16 cellular contexts compared by ENCODE assay signal in the genomic region with DNA sequence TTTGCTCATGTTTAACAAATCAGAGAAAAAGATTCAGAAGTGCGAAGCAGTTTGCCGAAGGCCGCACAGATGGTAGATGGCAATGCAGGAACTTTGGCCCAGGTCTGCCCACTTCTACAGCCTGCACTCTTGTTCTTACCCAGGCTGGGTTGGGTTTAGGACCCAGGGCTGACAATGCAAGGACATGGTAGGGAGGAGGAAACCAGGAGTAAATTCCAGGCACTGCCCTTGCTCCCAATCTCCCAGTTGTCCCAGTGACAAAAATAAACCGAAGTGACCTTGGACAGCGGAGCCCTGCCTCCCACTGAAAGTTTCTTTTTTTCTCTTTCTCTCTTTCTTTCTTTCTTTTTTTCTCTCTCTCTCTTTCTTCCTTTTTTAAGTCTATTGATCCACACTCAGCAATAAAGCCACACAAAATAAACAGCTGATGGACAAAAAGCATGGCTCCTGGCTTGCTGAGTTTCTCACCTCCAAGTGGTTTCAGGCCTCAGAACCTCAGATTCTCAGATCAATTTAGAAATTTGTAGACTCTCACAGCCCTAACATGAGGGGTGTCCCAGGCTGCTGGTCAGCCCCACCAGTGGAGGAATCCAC. TPM values are rescaled to one million over a fixed set of nuclear protein-coding genes. Genes with fewer than 3 reads are reported as not detected.
DNase-seq lines count a peak whose midpoint lies in the region; ATAC-seq and TF ChIP-seq lines count a peak whose summit lies in the region.
"Had no signal": no experiment of that assay in that cellular context is flagged by ENCODE, and none has a peak within 500 bp of the region (broad histone marks: within the 10 kb centered on the region; RNA-seq: fewer than 3 reads in every experiment).

No MANE protein-coding gene starts in this region.

- no peak overlapping the region for H3K23ac ChIP-seq in neuronal stem cell (ENCODE audit: low read depth, low read length, poor library complexity)

- peak overlapping the region; percentile 15 for H2BK5ac ChIP-seq in neuronal stem cell (ENCODE audit: low read length)

- peak overlapping the region; percentile 22 for H2AFZ ChIP-seq in neuronal stem cell (ENCODE audit: low read length)

- H2BK120ac ChIP-seq in neuronal stem cell (ENCODE audit: low read depth, low read length) = no peak overlapping the region

- H3K27ac ChIP-seq in left ventricle myocardium inferior (replicated peaks) (peak overlapping the region; percentile 86), neuronal stem cell (replicated peaks; ENCODE audit: low read length) (no peak overlapping the region)

- no peaks in the 10 kb centered on the region for H3K36me3 ChIP-seq in left ventricle myocardium inferior
- H3K36me3 ChIP-seq in neuronal stem cell (replicated peaks in 1 of 2; ENCODE audit: control insufficient read depth in 2 of 2, insufficient read depth in 2 of 2, low read length in 2 of 2) = no peaks in the 10 kb centered on the region

- no peak overlapping the region for H3K4ac ChIP-seq in neuronal stem cell (ENCODE audit: low read length)

- no peak overlapping the region for H3K14ac ChIP-seq in neuronal stem cell (ENCODE audit: low read length)

- no peaks in the 10 kb centered on the region for H3K9me3 ChIP-seq in left ventricle myocardium inferior (replicated peaks)
- no peaks in the 10 kb centered on the region for H3K9me3 ChIP-seq in neuronal stem cell (replicated peaks in 1 of 2; ENCODE audit: control insufficient read depth in 2 of 2, insufficient read depth in 1 of 2, low read depth in 1 of 2, low read length in 2 of 2)

- no peak overlapping the region for H3K9ac ChIP-seq in neuronal stem cell (ENCODE audit: low read depth, low read length, poor library complexity)

- no peak for TF ChIP-seq CTCF in left ventricle myocardium inferior (IDR thresholded peaks at IDR 0.05; ENCODE audit: borderline replicate concordance)

- H3K18ac ChIP-seq in neuronal stem cell (ENCODE audit: low read length) = no peak overlapping the region

- H3K79me1 ChIP-seq in neuronal stem cell (ENCODE audit: low read depth, low read length) = no peaks in the 10 kb centered on the region

- intact Hi-C loops in Right ventricle myocardium inferior (cut with DNase I) (loop anchor here (5.0 kb wide), 1 partner anchor 453 kb away; no protein-coding TSS in a partner anchor), cardiac septum (cut with DNase I) (loop anchor here (2.0 to 5.0 kb wide), 3 partner anchors 27 to 453 kb away; no protein-coding TSS in a partner anchor), left ventricle myocardium inferior (cut with micrococcal nuclease) (loop anchor here (5.0 kb wide), 1 partner anchor 343 kb away; no protein-coding TSS in a partner anchor)

- H4K8ac ChIP-seq in neuronal stem cell (ENCODE audit: low read depth, low read length) = no peak overlapping the region

- peak; percentile 18 for ATAC-seq in Right ventricle myocardium inferior
- no peak for ATAC-seq in GM21717 (IDR thresholded peaks at IDR 0.05; ENCODE audit: unreplicated experiment)

- H3K4me3 ChIP-seq in left ventricle myocardium inferior (no peak overlapping the region), neuronal stem cell (ENCODE audit: low read length in 2 of 2) (no peak overlapping the region)

- no peak overlapping the region for H3K4me2 ChIP-seq in neuronal stem cell (ENCODE audit: insufficient read depth, low read length, poor library complexity, severe bottlenecking)

- no CpG with 5 or more reads among the region's 5 CpGs for WGBS in neuronal stem cell (ENCODE audit: extremely low coverage in 2 of 2, insufficient read length in 2 of 2, insufficient replicate concordance in 1 of 2), 2 donors

- H3K27me3 ChIP-seq in left ventricle myocardium inferior (ENCODE audit: low read depth) (no peaks in the 10 kb centered on the region), neuronal stem cell (ENCODE audit: control insufficient read depth in 3 of 3, insufficient read depth in 3 of 3, low read depth in 1 of 3, low read length in 3 of 3) (peaks cover 0 to 22% (median 0%) of the 10 kb centered on the region in 3 experiments)

- DNase-seq in Right ventricle myocardium inferior (ENCODE audit: missing footprints) (no peak), cardiac septum (ENCODE audit: low spot score) (no peak), left ventricle myocardium inferior (no peak), neuronal stem cell (ENCODE audit: low spot score) (no peak), AG08396 (ENCODE audit: low spot score) (no peak), NCI-H2029 treated with DMSO at 0.1 percent for 48 hours (lab: John Stamatoyannopoulos, UW) (no peak), NCI-H446 (lab: John Stamatoyannopoulos, UW) (no peak)
- DNase-seq: activated T-cell treated with anti-CD3 and anti-CD28 coated beads for 4 hours, foreskin fibroblast, GF-D8, mesendoderm, NCI-H1694 treated with DMSO at 0.1 percent for 48 hours, NCI-H524 treated with DMSO at 0.1 percent for 48 hours had no signal

- no peak overlapping the region for H2BK15ac ChIP-seq in neuronal stem cell (ENCODE audit: low read length)

- H4K91ac ChIP-seq in neuronal stem cell (ENCODE audit: low read depth, low read length, poor library complexity) = no peak overlapping the region

- H3K4me1 ChIP-seq in left ventricle myocardium inferior (peaks cover 82% of the 10 kb centered on the region), neuronal stem cell (ENCODE audit: control insufficient read depth in 2 of 2, insufficient read depth in 1 of 2, low read depth in 1 of 2, low read length in 2 of 2) (peaks cover 0 to 3% of the 10 kb centered on the region in 2 donors)

- H2BK12ac ChIP-seq in neuronal stem cell (ENCODE audit: low read length) = no peak overlapping the region

- H2AK5ac ChIP-seq in neuronal stem cell (ENCODE audit: low read depth, low read length) = no peak overlapping the region

RNA-seq across cellular contexts. Expression of a gene that starts 33.5 kb away (rescaled TPM):
- total RNA-seq in Right ventricle myocardium inferior (36.6 TPM), cardiac septum (56.6 TPM), left ventricle myocardium inferior (43.4 TPM)
- 21.2 TPM for polyA plus RNA-seq in neuronal stem cell (2013, experiment 1 of 2)
- polyA plus RNA-seq in neuronal stem cell (2013, experiment 2 of 2) = 22.1 TPM

RNA-seq across cellular contexts. Expression of a gene that starts 42.4 kb away (rescaled TPM):
- total RNA-seq in Right ventricle myocardium inferior = 20.0 TPM
- total RNA-seq in cardiac septum = 13.5 TPM
- 19.8 TPM for total RNA-seq in left ventricle myocardium inferior
- polyA plus RNA-seq in neuronal stem cell (2013, experiment 1 of 2) = 1.2 TPM
- polyA plus RNA-seq in neuronal stem cell (2013, experiment 2 of 2) = 1.2 TPM
- total RNA-seq: A673; T-helper 1 cell treated with Interleukin-12 subunit alpha and Interleukin-12 subunit beta and Interleukin-4 antibody, amounts not matched to agents 30 ng/mL and 1 ng/mL, for 36 hours had no signal
